ENCODE assay signal across 8 cellular contexts in the genomic region with DNA sequence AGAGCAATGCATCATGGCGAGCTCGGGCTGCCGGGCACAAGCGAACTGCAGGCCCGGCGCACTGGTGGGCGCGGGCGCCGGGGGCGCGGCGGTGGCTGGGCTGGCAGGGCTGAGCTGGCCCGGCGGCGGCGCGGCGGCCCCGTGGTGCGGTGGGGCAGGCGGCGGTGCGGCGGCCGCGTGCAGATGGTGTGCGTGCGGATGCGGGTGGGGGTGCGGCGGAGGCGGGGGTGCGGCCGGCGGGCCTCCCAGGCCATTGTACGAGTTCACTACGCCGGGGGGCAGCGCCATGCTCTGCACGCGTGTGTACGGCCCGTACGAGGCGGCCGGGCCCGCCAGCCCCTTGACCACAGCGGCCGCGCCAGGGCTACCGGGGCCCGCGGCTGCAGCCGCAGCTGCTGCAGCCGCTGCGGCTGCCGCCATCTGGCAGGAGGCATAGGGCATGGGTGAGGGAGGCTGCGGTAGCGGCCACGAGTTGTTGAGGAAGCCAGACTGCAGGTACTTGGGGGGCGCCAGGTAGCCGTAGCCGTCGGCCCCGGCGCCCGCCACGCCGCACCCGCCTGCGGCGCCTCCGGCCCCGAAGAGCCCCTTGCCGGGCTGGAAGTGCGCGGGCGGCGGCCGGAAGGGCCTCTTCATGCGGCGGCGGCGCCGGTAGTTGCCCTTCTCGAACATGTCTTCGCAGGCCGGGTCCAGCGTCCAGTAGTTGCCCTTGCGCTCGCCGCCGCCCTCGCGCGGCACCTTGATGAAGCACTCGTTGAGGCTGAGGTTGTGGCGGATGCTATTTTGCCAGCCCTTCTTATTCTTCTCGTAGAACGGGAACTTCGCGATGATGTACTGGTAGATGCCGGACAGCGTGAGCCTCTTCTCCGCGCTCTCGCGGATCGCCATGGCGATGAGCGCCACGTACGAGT. TPM values are rescaled to one million over a fixed set of nuclear protein-coding genes. Genes with fewer than 3 reads are reported as not detected.
A peak's percentile ranks its signal among the peaks of the same experiment; 100 is the strongest.
DNase-seq lines count a peak whose midpoint lies in the region; ATAC-seq and TF ChIP-seq lines count a peak whose summit lies in the region.

No MANE protein-coding gene starts in this region.

- peaks cover 81% of the 10 kb centered on the region for H3K79me2 ChIP-seq in parathyroid adenoma

- H3K27me3 ChIP-seq in parathyroid adenoma (ENCODE audit: control insufficient read depth, insufficient read depth, low read length), result no peaks in the 10 kb centered on the region

- in situ Hi-C loops in ACHN (cut with HindIII; ENCODE audit: low pct_ligation_motif_present, low pct_unique_long_range_greater_than_20kb, low sequenced_read_pairs), result no loop called here

- TF ChIP-seq CTCF in GM12875 (IDR thresholded peaks at IDR 0.05; ENCODE audit: borderline replicate concordance, insufficient read depth, low read depth, low read length) (peak; percentile 24; the same call in 1 of the 2 replicates), fibroblast of villous mesenchyme (IDR thresholded peaks at IDR 0.05; ENCODE audit: insufficient read depth, low read depth, low read length) (peak; percentile 19), parathyroid adenoma (IDR thresholded peaks at IDR 0.05) (peak; percentile 40)

- no peak overlapping the region for H3K4me3 ChIP-seq in GM12875 (ENCODE audit: low read depth, low read length)
- peak overlapping the region; percentile 60 for H3K4me3 ChIP-seq in fibroblast of villous mesenchyme (ENCODE audit: low read depth, low read length)
- peak overlapping the region; percentile 78 for H3K4me3 ChIP-seq in parathyroid adenoma (ENCODE audit: low read depth, low read length)

- H3K4me2 ChIP-seq in parathyroid adenoma (ENCODE audit: low read length), result peak overlapping the region; percentile 88

- H3K4me1 ChIP-seq in parathyroid adenoma, result peaks cover 33% of the 10 kb centered on the region

- no peaks in the 10 kb centered on the region for H3K36me3 ChIP-seq in parathyroid adenoma (ENCODE audit: control insufficient read depth, insufficient read depth, low read length)

- ATAC-seq in HG02798 (IDR thresholded peaks at IDR 0.05; ENCODE audit: poor library complexity, unreplicated experiment) (no peak), GM21717 (IDR thresholded peaks at IDR 0.05; ENCODE audit: unreplicated experiment) (no peak)

- no peaks in the 10 kb centered on the region for H3K9me3 ChIP-seq in parathyroid adenoma (ENCODE audit: control insufficient read depth, low read length)

- DNase-seq in ACHN (peak; percentile 56), T1000 (lab: John Stamatoyannopoulos, UW) (peak; percentile 17), fibroblast of villous mesenchyme (ENCODE audit: low read depth) (peak; percentile 53), SK-N-DZ (ENCODE audit: low spot score) (no peak)

- H3K9ac ChIP-seq in parathyroid adenoma, result peak overlapping the region; percentile 91

- H2AFZ ChIP-seq in parathyroid adenoma, result peak overlapping the region; percentile 73

- peak overlapping the region; percentile 95 for H3K27ac ChIP-seq in parathyroid adenoma

RNA-seq across cellular contexts. Expression of gene FOXL2, which starts 1.0 kb away (rescaled TPM):
- total RNA-seq in fibroblast of villous mesenchyme, result 49.7 and 52.8 TPM in 2 replicates
- not detected in 2 replicates for polyA plus RNA-seq in SK-N-DZ (2014; cell fraction: cytosol; rRNA removed)
- polyA plus RNA-seq in SK-N-DZ (2014; cell fraction: nucleus; rRNA removed), result not detected in 2 replicates

RNA-seq across cellular contexts. Expression of gene FOXL2NB, which starts 1.1 kb away (rescaled TPM):
- 61.8 and 101 TPM in 2 replicates for total RNA-seq in fibroblast of villous mesenchyme
- not detected in 2 replicates for polyA plus RNA-seq in SK-N-DZ (2014; cell fraction: cytosol; rRNA removed)
- polyA plus RNA-seq in SK-N-DZ (2014; cell fraction: nucleus; rRNA removed), result not detected in 2 replicates
